ENCODE assay signal across 1 cellular context in the genomic region with DNA sequence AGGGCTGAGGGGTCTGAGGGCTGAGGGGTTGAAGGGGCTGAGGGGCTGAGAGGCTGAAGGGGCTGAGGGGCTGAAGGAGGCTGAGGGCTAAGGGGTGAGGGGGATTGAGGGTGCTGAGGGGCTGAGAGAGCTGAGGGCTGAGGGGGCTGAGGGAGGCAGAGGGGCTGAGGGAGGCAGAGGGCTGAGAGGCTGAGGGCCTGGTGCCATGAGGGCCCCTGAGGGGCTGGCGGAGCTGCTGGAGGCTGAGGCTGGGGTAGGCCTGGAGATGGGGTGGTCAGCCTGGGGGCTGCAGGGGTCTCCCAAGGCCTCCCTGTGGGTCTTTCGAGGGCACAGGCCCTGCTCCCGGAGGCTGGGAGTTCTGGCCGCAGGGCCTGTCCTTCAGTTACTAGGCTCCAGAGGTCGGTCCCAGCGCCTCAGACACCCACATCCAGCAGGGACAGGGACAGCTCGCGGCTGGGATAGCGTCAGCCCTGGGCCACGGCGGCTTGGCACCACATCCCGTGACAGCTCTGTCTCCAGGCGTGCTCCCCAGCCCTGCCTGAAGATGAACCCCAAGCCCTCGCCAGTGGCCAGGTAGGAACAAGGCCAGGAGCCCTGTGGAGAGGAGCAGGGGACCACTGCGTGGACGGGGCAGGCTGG.
TF ChIP-seq lines count a peak whose summit lies in the region.

No MANE protein-coding gene starts in this region.

TF ChIP-seq in SK-N-SH treated with all-trans-retinoic acid at 6 μM for 48 hours, 23 proteins besides CTCF, POLR2A, EP300 and RAD21 (continued from another document):
- TF ChIP-seq, protein P1, sequence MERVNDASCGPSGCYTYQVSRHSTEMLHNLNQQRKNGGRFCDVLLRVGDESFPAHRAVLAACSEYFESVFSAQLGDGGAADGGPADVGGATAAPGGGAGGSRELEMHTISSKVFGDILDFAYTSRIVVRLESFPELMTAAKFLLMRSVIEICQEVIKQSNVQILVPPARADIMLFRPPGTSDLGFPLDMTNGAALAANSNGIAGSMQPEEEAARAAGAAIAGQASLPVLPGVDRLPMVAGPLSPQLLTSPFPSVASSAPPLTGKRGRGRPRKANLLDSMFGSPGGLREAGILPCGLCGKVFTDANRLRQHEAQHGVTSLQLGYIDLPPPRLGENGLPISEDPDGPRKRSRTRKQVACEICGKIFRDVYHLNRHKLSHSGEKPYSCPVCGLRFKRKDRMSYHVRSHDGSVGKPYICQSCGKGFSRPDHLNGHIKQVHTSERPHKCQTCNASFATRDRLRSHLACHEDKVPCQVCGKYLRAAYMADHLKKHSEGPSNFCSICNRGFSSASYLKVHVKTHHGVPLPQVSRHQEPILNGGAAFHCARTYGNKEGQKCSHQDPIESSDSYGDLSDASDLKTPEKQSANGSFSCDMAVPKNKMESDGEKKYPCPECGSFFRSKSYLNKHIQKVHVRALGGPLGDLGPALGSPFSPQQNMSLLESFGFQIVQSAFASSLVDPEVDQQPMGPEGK (CRISPR knock-in tag; IDR thresholded peaks at IDR 0.05; ENCODE audit: borderline replicate concordance): no peak
- TF ChIP-seq PPARA (CRISPR knock-in tag; IDR thresholded peaks at IDR 0.05; ENCODE audit: borderline replicate concordance) (no peak), ZNF8 (CRISPR knock-in tag; IDR thresholded peaks at IDR 0.05) (no peak)
TF ChIP-seq in SK-N-SH treated with all-trans-retinoic acid at 6 μM for 48 hours: peak in this region for 0.
